ENCODE assay signal across 9 cellular contexts in genomic region chr5:112491257-112491656, GRCh38.
DNase-seq lines count a peak whose midpoint lies in the region; ATAC-seq and TF ChIP-seq lines count a peak whose summit lies in the region.
"Had no signal": no experiment of that assay in that cellular context is flagged by ENCODE, and none has a peak within 500 bp of the region (broad histone marks: within the 10 kb centered on the region; RNA-seq: fewer than 3 reads in every experiment).

No MANE protein-coding gene starts in this region.

- no peak overlapping the region for H2AFZ ChIP-seq in neural progenitor cell (replicated peaks)

- no peak overlapping the region for H3K4me2 ChIP-seq in neural progenitor cell

- no peak overlapping the region for H3K9ac ChIP-seq in colonic mucosa (ENCODE audit: low read depth in 2 of 2, low read length in 2 of 2)
- H3K9ac ChIP-seq in neural progenitor cell: no peak overlapping the region

- H3K36me3 ChIP-seq in colonic mucosa (no peaks in the 10 kb centered on the region), neural progenitor cell (no peaks in the 10 kb centered on the region)
- H3K36me3 ChIP-seq: esophagus muscularis mucosa had no signal

- peaks cover 2% of the 10 kb centered on the region for H3K9me3 Mint-ChIP-seq in neural progenitor cell

- H3K9me3 ChIP-seq in colonic mucosa (no peaks in the 10 kb centered on the region), neural progenitor cell (ENCODE audit: low read depth) (no peaks in the 10 kb centered on the region)
- H3K9me3 ChIP-seq: esophagus muscularis mucosa had no signal

- H3K27ac Mint-ChIP-seq in neural progenitor cell: no peak overlapping the region

- intact Hi-C loops in colonic mucosa (cut with DNase I): no loop called here

- H3K36me3 Mint-ChIP-seq in neural progenitor cell: no peaks in the 10 kb centered on the region

- no peaks in the 10 kb centered on the region for H3K27me3 ChIP-seq in colonic mucosa
- no peaks in the 10 kb centered on the region for H3K27me3 ChIP-seq in neural progenitor cell
- H3K27me3 ChIP-seq: esophagus muscularis mucosa had no signal

- H3K79me2 ChIP-seq in neural progenitor cell (ENCODE audit: low read depth): no peaks in the 10 kb centered on the region

- no peaks in the 10 kb centered on the region for H3F3A ChIP-seq in neural progenitor cell (ENCODE audit: low read depth)

- H3K4me1 ChIP-seq in colonic mucosa (no peaks in the 10 kb centered on the region), neural progenitor cell (no peaks in the 10 kb centered on the region)
- H3K4me1 ChIP-seq: esophagus muscularis mucosa had no signal

- no peak overlapping the region for H3K27ac ChIP-seq in colonic mucosa
- no peak overlapping the region for H3K27ac ChIP-seq in neural progenitor cell
- H3K27ac ChIP-seq: esophagus muscularis mucosa, SK-N-MC had no signal

- DNase-seq in LHCN-M2 (ENCODE audit: low read depth): peak; percentile 29
- DNase-seq in colonic mucosa: no peak
- DNase-seq in neural progenitor cell (ENCODE audit: low spot score): peak; percentile 7
- no peak for DNase-seq in NCI-H510A (lab: John Stamatoyannopoulos, UW)
- DNase-seq in NCI-H2081 (lab: John Stamatoyannopoulos, UW): no peak

- H3K4me1 Mint-ChIP-seq in neural progenitor cell: peaks cover 3% of the 10 kb centered on the region

- no peaks in the 10 kb centered on the region for H4K20me1 ChIP-seq in neural progenitor cell (ENCODE audit: low read depth)

- H3K4me3 ChIP-seq in colonic mucosa (no peak overlapping the region), neural progenitor cell (no peak overlapping the region)
- H3K4me3 ChIP-seq: esophagus muscularis mucosa, SK-N-MC had no signal

- TF ChIP-seq CTCF in GM12872 (IDR thresholded peaks at IDR 0.05; ENCODE audit: insufficient read depth, low read depth, low read length) (peak; percentile 57), colonic mucosa (IDR thresholded peaks at IDR 0.05) (peak; percentile 29), neural progenitor cell (IDR thresholded peaks at IDR 0.05) (peak; percentile 58)

- no peaks in the 10 kb centered on the region for H3K27me3 Mint-ChIP-seq in neural progenitor cell (ENCODE audit: insufficient read depth, low read depth)

- no peak for ATAC-seq in GM18867 (IDR thresholded peaks at IDR 0.05; ENCODE audit: unreplicated experiment)

- no peak overlapping the region for H3K4me3 Mint-ChIP-seq in neural progenitor cell

Comparison
In these comparisons a context has a peak if more than half of its experiments do, and no peak if none do; other contexts are left out.
1. DNase-seq: peak in LHCN-M2 (single experiment) and neural progenitor cell (single experiment); none in colonic mucosa (single experiment), NCI-H510A (single experiment) and NCI-H2081 (0 of 2).
2. Peak in every context shown above with its lines, with median percentiles within 50 percentile points of each other: CTCF ChIP-seq.